ENCODE assay signal across 17 cellular contexts in the genomic region with DNA sequence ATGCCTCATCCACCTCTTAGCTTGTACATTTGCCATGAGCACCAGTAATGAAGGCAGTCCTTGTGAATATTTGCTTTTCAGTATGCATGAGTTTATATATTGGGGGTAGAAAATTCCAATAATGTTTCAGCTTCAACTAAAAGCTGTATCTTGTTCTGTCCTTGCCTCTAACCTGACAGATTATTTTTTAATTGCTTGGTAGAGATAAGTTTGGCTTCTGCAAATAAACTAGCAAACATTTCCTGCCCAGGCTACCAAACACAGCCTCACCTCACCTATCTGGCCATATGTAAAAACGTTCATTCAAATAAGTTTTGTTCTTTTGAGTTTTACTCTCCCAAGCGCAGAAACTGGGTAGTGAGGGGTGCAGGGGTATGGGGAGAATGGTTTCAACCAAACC.
"Had no signal": no experiment of that assay in that cellular context is flagged by ENCODE, and none has a peak within 500 bp of the region (broad histone marks: within the 10 kb centered on the region; RNA-seq: fewer than 3 reads in every experiment).

No MANE protein-coding gene starts in this region.

- H3K27me3 Mint-ChIP-seq: activated CD4-positive, alpha-beta memory T cell treated with anti-CD3 and anti-CD28 coated beads for 36 hours; activated CD4-positive, alpha-beta T cell treated with anti-CD3 and anti-CD28 coated beads for 36 hours; activated CD8-positive, alpha-beta memory T cell treated with anti-CD3 and anti-CD28 coated beads, Interleukin-2, amount 10 ng/mL, durations not matched to agents 7 days and 5 days had no signal

- DNase-seq: activated CD4-positive, alpha-beta memory T cell treated with anti-CD3 and anti-CD28 coated beads for 36 hours; activated CD4-positive, alpha-beta T cell treated with anti-CD3 and anti-CD28 coated beads for 36 hours; activated CD8-positive, alpha-beta memory T cell treated with anti-CD3 and anti-CD28 coated beads, Interleukin-2, amount 10 ng/mL, durations not matched to agents 7 days and 5 days; activated naive CD4-positive, alpha-beta T cell treated with anti-CD3 and anti-CD28 coated beads for 36 hours; activated T-cell treated with anti-CD3 and anti-CD28 coated beads, Interleukin-2, amount 50 U/mL, for 1 hour; caudate nucleus; colonic mucosa; hippocampal formation; mesendoderm; nephron progenitor cell; occipital lobe; spleen; T-helper 1 cell; WERI-Rb-1 had no signal

- H3K36me3 ChIP-seq: adrenal gland, colonic mucosa, thoracic aorta, WERI-Rb-1 had no signal

- H3K4me1 ChIP-seq: colonic mucosa had no signal

- H3K4me3 Mint-ChIP-seq: activated CD4-positive, alpha-beta memory T cell treated with anti-CD3 and anti-CD28 coated beads for 36 hours; activated CD4-positive, alpha-beta T cell treated with anti-CD3 and anti-CD28 coated beads for 36 hours; activated CD8-positive, alpha-beta memory T cell treated with anti-CD3 and anti-CD28 coated beads, Interleukin-2, amount 10 ng/mL, durations not matched to agents 7 days and 5 days; activated naive CD4-positive, alpha-beta T cell treated with anti-CD3 and anti-CD28 coated beads for 36 hours; nephron progenitor cell had no signal

- H3K9me3 ChIP-seq: adrenal gland, colonic mucosa, thoracic aorta had no signal

- H3K27ac ChIP-seq: colonic mucosa, spleen, thoracic aorta, WERI-Rb-1 had no signal

- H3K27ac Mint-ChIP-seq: activated CD4-positive, alpha-beta memory T cell treated with anti-CD3 and anti-CD28 coated beads for 36 hours; activated CD4-positive, alpha-beta T cell treated with anti-CD3 and anti-CD28 coated beads for 36 hours; activated CD8-positive, alpha-beta memory T cell treated with anti-CD3 and anti-CD28 coated beads, Interleukin-2, amount 10 ng/mL, durations not matched to agents 7 days and 5 days; activated naive CD4-positive, alpha-beta T cell treated with anti-CD3 and anti-CD28 coated beads for 36 hours; activated T-helper 2 cell treated with anti-CD3 and anti-CD28 coated beads, Interferon-gamma antibody, Interleukin-2, Interleukin-4, amounts not matched to agents 10 μg/mL and 5 μg/mL and 100 μg/mL, durations not matched to agents 14 hours and 24 hours and 36 hours; nephron progenitor cell had no signal

- H3K27me3 ChIP-seq: adrenal gland, colonic mucosa, spleen had no signal

- H3K4me1 Mint-ChIP-seq: activated CD4-positive, alpha-beta T cell treated with anti-CD3 and anti-CD28 coated beads for 36 hours; nephron progenitor cell had no signal

- H3K4me3 ChIP-seq: adrenal gland, colonic mucosa, spleen, thoracic aorta had no signal
